Comparison of ENCODE assay signal across 20 cellular contexts in genomic region chr10:103512591-103513382, GRCh38. TPM values are rescaled to one million over a fixed set of nuclear protein-coding genes. Genes with fewer than 3 reads are reported as not detected.
DNase-seq lines count a peak whose midpoint lies in the region; ATAC-seq, FAIRE-seq and TF ChIP-seq lines count a peak whose summit lies in the region.
"Had no signal": no experiment of that assay in that cellular context is flagged by ENCODE, and none has a peak within 500 bp of the region (broad histone marks: within the 10 kb centered on the region; RNA-seq: fewer than 3 reads in every experiment).

No MANE protein-coding gene starts in this region.

- no peak for TF ChIP-seq CTCF in pancreas (IDR thresholded peaks at IDR 0.05)

- intact Hi-C loops in pancreas (cut with DNase I): no loop called here

- no peak overlapping the region for H3K4me3 ChIP-seq in pancreas
- H3K4me3 ChIP-seq: adrenal gland, left ventricle myocardium inferior had no signal

- peak overlapping the region; percentile 69 to 90 (median 82) for H3K27ac ChIP-seq in pancreas
- H3K27ac ChIP-seq: adrenal gland, left ventricle myocardium inferior had no signal

- DNase-seq in AG20443 (ENCODE audit: low spot score) (peak; percentile 10), HuH-7 (ENCODE audit: low spot score) (peak; percentile 9), iPS-NIHi11 (ENCODE audit: low spot score) (peak; percentile 8), pancreas (peak; percentile 71 to 83 (median 80)), medulla oblongata (ENCODE audit: extremely low spot score) (no peak), HK-2 (ENCODE audit: unreplicated experiment) (no peak), NCI-H2029 treated with DMSO at 0.1 percent for 48 hours (lab: John Stamatoyannopoulos, UW) (no peak), hippocampal formation (lab: John Stamatoyannopoulos, UW) (no peak)
- DNase-seq: activated CD4-positive, alpha-beta memory T cell treated with anti-CD3 and anti-CD28 coated beads for 36 hours; caudate nucleus; CD8-positive, alpha-beta T cell; effector CD4-positive, alpha-beta T cell; EL; left ventricle myocardium inferior; NCI-H82 had no signal

- WGBS in pancreas, 2 donors: 36 to 41% methylated on average over 12 to 13 of the region's 13 CpGs

- FAIRE-seq in pancreas (lab: Jason Lieb, UNC): no peak
- FAIRE-seq: TTC549 had no signal

- no peaks in the 10 kb centered on the region for H3K9me3 ChIP-seq in pancreas
- H3K9me3 ChIP-seq: adrenal gland, left ventricle myocardium inferior had no signal

- ATAC-seq in pancreas: peak; percentile 83 to 90 (median 88)
- ATAC-seq: activated T-helper 17 cell treated with anti-CD3 and anti-CD28 coated beads, Interleukin-2, amount 50 U/mL, for 72 hours; CD8-positive, alpha-beta T cell; naive thymus-derived CD8-positive, alpha-beta T cell had no signal

- H3K4me1 ChIP-seq in pancreas: peaks cover 19 to 27% (median 25%) of the 10 kb centered on the region in 3 donors

- H3K36me3 ChIP-seq in pancreas: no peaks in the 10 kb centered on the region
- H3K36me3 ChIP-seq: adrenal gland, left ventricle myocardium inferior had no signal

- H3K27me3 ChIP-seq in pancreas: no peaks in the 10 kb centered on the region
- H3K27me3 ChIP-seq: adrenal gland had no signal

RNA-seq across cellular contexts. Expression of gene NEURL1, which starts 19.3 kb away (rescaled TPM):
- 10 to 100 TPM; 11.0 to 19.2 (median 17.6) TPM for total RNA-seq in pancreas
- polyA plus RNA-seq in pancreas: 10 to 100 TPM; 36.3 to 69.9 TPM

RNA-seq across cellular contexts. Expression of gene CALHM3, which starts 33.7 kb away (rescaled TPM):
- total RNA-seq in pancreas: under 1 TPM; 0.08 to 0.58 (median 0.17) TPM
- 1 to 10 TPM in 1 of 2 donors, under 1 TPM in 1; 0.11 to 1.5 TPM for polyA plus RNA-seq in pancreas
- total RNA-seq: activated CD4-positive, alpha-beta memory T cell treated with anti-CD3 and anti-CD28 coated beads for 36 hours; activated T-helper 17 cell treated with anti-CD3 and anti-CD28 coated beads, Interleukin-2, amount 50 U/mL, for 72 hours; adrenal gland; CD8-positive, alpha-beta T cell; left ventricle myocardium inferior; naive thymus-derived CD8-positive, alpha-beta T cell had no signal
- polyA plus RNA-seq: AG04450; naive thymus-derived CD8-positive, alpha-beta T cell had no signal

RNA-seq across cellular contexts. Expression of gene CALHM1, which starts 54.1 kb away (rescaled TPM):
- under 1 TPM in 1 of 6 donors, not detected in 5; 0.16 TPM for total RNA-seq in pancreas
- polyA plus RNA-seq in pancreas: not detected
- total RNA-seq: activated CD4-positive, alpha-beta memory T cell treated with anti-CD3 and anti-CD28 coated beads for 36 hours; adrenal gland; CD8-positive, alpha-beta T cell; left ventricle myocardium inferior; naive thymus-derived CD8-positive, alpha-beta T cell had no signal
- polyA plus RNA-seq: adrenal gland, AG04450 had no signal

Comparison
In these comparisons a context has a peak if more than half of its experiments do, and no peak if none do; other contexts are left out.
1. DNase-seq: peak in AG20443 (single experiment), HuH-7 (single experiment), iPS-NIHi11 (single experiment) and pancreas (6 of 6); none in medulla oblongata (single experiment), HK-2 (single experiment), NCI-H2029 treated with DMSO at 0.1 percent for 48 hours (single experiment) and hippocampal formation (0 of 2).